In genomic region chr12:114450511-114451300, GRCh38 we compare ENCODE assay signal across 33 cellular contexts. TPM values are rescaled to one million over a fixed set of nuclear protein-coding genes. Genes with fewer than 3 reads are reported as not detected.
"Had no signal": no experiment of that assay in that cellular context is flagged by ENCODE, and none has a peak within 500 bp of the region (broad histone marks: within the 10 kb centered on the region; RNA-seq: fewer than 3 reads in every experiment).

No MANE protein-coding gene starts in this region.

- DNase-seq: activated CD4-positive, alpha-beta memory T cell treated with anti-CD3 and anti-CD28 coated beads for 36 hours; activated CD4-positive, alpha-beta T cell treated with anti-CD3 and anti-CD28 coated beads for 36 hours; activated CD4-positive, alpha-beta T cell treated with anti-CD3 and anti-CD28 coated beads, Interleukin-2, amount 10 ng/mL, durations not matched to agents 24 days and 14 days; activated CD4-positive, CD25-positive, alpha-beta regulatory T cell; activated CD4-positive, CD25-positive, alpha-beta regulatory T cell treated with anti-CD3 and anti-CD28 coated beads, Interleukin-2, amount 50 U/mL, for 72 hours; activated CD8-positive, alpha-beta memory T cell treated with anti-CD3 and anti-CD28 coated beads, Interleukin-2, amount 10 ng/mL, durations not matched to agents 7 days and 5 days; activated CD8-positive, alpha-beta memory T cell treated with anti-CD3 and anti-CD28 coated beads, Interleukin-2, amount 50 U/mL, for 4 hours; activated CD8-positive, alpha-beta T cell treated with anti-CD3 and anti-CD28 coated beads, Interleukin-2, amount 10 ng/mL, durations not matched to agents 7 days and 5 days; activated effector memory CD4-positive, alpha-beta T cell treated with anti-CD3 and anti-CD28 coated beads, Interleukin-2, amount 50 U/mL, for 16 hours; activated naive CD4-positive, alpha-beta T cell treated with anti-CD3 and anti-CD28 coated beads for 36 hours; activated naive CD8-positive, alpha-beta T cell treated with anti-CD3 and anti-CD28 coated beads for 36 hours; activated naive CD8-positive, alpha-beta T cell treated with anti-CD3 and anti-CD28 coated beads, Interleukin-2, amount 50 U/mL, for 24 hours; activated T-cell treated with anti-CD3 and anti-CD28 coated beads, Interleukin-2, amount 50 U/mL, for 1 hour; activated T-cell treated with anti-CD3 and anti-CD28 coated beads, Interleukin-2, amount 50 U/mL, for 48 hours; adrenal gland; amygdala; aorta; body of pancreas; central memory CD4-positive, alpha-beta T cell; cerebellar nuclear complex; colonic mucosa; effector CD8-positive, alpha-beta T cell; erythroblast; foreskin keratinocyte; gastrocnemius medialis; heart left ventricle; T-helper 2 cell had no signal

- H3K36me3 Mint-ChIP-seq: activated CD4-positive, alpha-beta memory T cell treated with anti-CD3 and anti-CD28 coated beads for 36 hours; activated CD8-positive, alpha-beta memory T cell treated with anti-CD3 and anti-CD28 coated beads, Interleukin-2, amount 10 ng/mL, durations not matched to agents 7 days and 5 days; activated naive CD4-positive, alpha-beta T cell treated with anti-CD3 and anti-CD28 coated beads, Interleukin-2, amount 50 U/mL, for 24 hours; activated naive CD8-positive, alpha-beta T cell treated with anti-CD3 and anti-CD28 coated beads for 36 hours had no signal

- H3K9me3 ChIP-seq: adrenal gland, body of pancreas, colonic mucosa, esophagus muscularis mucosa, gastrocnemius medialis, heart left ventricle had no signal

- H3K4me1 Mint-ChIP-seq: activated CD4-positive, alpha-beta T cell treated with anti-CD3 and anti-CD28 coated beads for 36 hours; activated CD4-positive, alpha-beta T cell treated with anti-CD3 and anti-CD28 coated beads, Interleukin-2, amount 10 ng/mL, durations not matched to agents 24 days and 14 days; activated CD8-positive, alpha-beta memory T cell treated with anti-CD3 and anti-CD28 coated beads, Interleukin-2, amount 10 ng/mL, durations not matched to agents 7 days and 5 days; activated naive CD4-positive, alpha-beta T cell treated with anti-CD3 and anti-CD28 coated beads, Interleukin-2, amount 50 U/mL, for 24 hours; activated naive CD8-positive, alpha-beta T cell treated with anti-CD3 and anti-CD28 coated beads for 36 hours; activated naive CD8-positive, alpha-beta T cell treated with anti-CD3 and anti-CD28 coated beads, Interleukin-2, amount 50 U/mL, for 24 hours had no signal

- H3K4me3 Mint-ChIP-seq: activated CD4-positive, alpha-beta memory T cell treated with anti-CD3 and anti-CD28 coated beads for 36 hours; activated CD4-positive, alpha-beta T cell treated with anti-CD3 and anti-CD28 coated beads for 36 hours; activated CD4-positive, alpha-beta T cell treated with anti-CD3 and anti-CD28 coated beads, Interleukin-2, amount 10 ng/mL, durations not matched to agents 24 days and 14 days; activated CD8-positive, alpha-beta memory T cell treated with anti-CD3 and anti-CD28 coated beads, Interleukin-2, amount 10 ng/mL, durations not matched to agents 7 days and 5 days; activated CD8-positive, alpha-beta T cell treated with anti-CD3 and anti-CD28 coated beads, Interleukin-2, amount 10 ng/mL, durations not matched to agents 7 days and 5 days; activated naive CD4-positive, alpha-beta T cell treated with anti-CD3 and anti-CD28 coated beads for 36 hours; activated naive CD4-positive, alpha-beta T cell treated with anti-CD3 and anti-CD28 coated beads, Interleukin-2, amount 50 U/mL, for 24 hours; activated naive CD8-positive, alpha-beta T cell treated with anti-CD3 and anti-CD28 coated beads for 36 hours; activated naive CD8-positive, alpha-beta T cell treated with anti-CD3 and anti-CD28 coated beads, Interleukin-2, amount 50 U/mL, for 24 hours; activated T-helper 1 cell treated with anti-CD3 and anti-CD28 coated beads, Interleukin-12 subunit alpha, Interleukin-12 subunit beta, Interleukin-2, Interleukin-4 antibody, amounts not matched to agents 30 ng/mL and 10 ng/mL and 1 ng/mL, durations not matched to agents 14 hours and 24 hours and 36 hours had no signal

- H3K9me3 Mint-ChIP-seq: activated CD4-positive, alpha-beta memory T cell treated with anti-CD3 and anti-CD28 coated beads for 36 hours; activated CD4-positive, alpha-beta T cell treated with anti-CD3 and anti-CD28 coated beads, Interleukin-2, amount 10 ng/mL, durations not matched to agents 24 days and 14 days; activated naive CD4-positive, alpha-beta T cell treated with anti-CD3 and anti-CD28 coated beads for 36 hours; activated naive CD4-positive, alpha-beta T cell treated with anti-CD3 and anti-CD28 coated beads, Interleukin-2, amount 50 U/mL, for 24 hours; activated naive CD8-positive, alpha-beta T cell treated with anti-CD3 and anti-CD28 coated beads for 36 hours; activated naive CD8-positive, alpha-beta T cell treated with anti-CD3 and anti-CD28 coated beads, Interleukin-2, amount 50 U/mL, for 24 hours; activated T-helper 1 cell treated with anti-CD3 and anti-CD28 coated beads, Interleukin-12 subunit alpha, Interleukin-12 subunit beta, Interleukin-2, Interleukin-4 antibody, amounts not matched to agents 30 ng/mL and 10 ng/mL and 1 ng/mL, durations not matched to agents 14 hours and 24 hours and 36 hours; activated T-helper 2 cell treated with anti-CD3 and anti-CD28 coated beads, Interferon-gamma antibody, Interleukin-2, Interleukin-4, amounts not matched to agents 10 μg/mL and 5 μg/mL and 100 μg/mL, durations not matched to agents 14 hours and 24 hours and 36 hours had no signal

- H3K27ac Mint-ChIP-seq: activated CD4-positive, alpha-beta memory T cell treated with anti-CD3 and anti-CD28 coated beads for 36 hours; activated CD4-positive, alpha-beta T cell treated with anti-CD3 and anti-CD28 coated beads for 36 hours; activated CD4-positive, alpha-beta T cell treated with anti-CD3 and anti-CD28 coated beads, Interleukin-2, amount 10 ng/mL, durations not matched to agents 24 days and 14 days; activated CD8-positive, alpha-beta memory T cell treated with anti-CD3 and anti-CD28 coated beads, Interleukin-2, amount 10 ng/mL, durations not matched to agents 7 days and 5 days; activated CD8-positive, alpha-beta T cell treated with anti-CD3 and anti-CD28 coated beads, Interleukin-2, amount 10 ng/mL, durations not matched to agents 7 days and 5 days; activated naive CD4-positive, alpha-beta T cell treated with anti-CD3 and anti-CD28 coated beads for 36 hours; activated naive CD4-positive, alpha-beta T cell treated with anti-CD3 and anti-CD28 coated beads, Interleukin-2, amount 50 U/mL, for 24 hours; activated naive CD8-positive, alpha-beta T cell treated with anti-CD3 and anti-CD28 coated beads for 36 hours; activated naive CD8-positive, alpha-beta T cell treated with anti-CD3 and anti-CD28 coated beads, Interleukin-2, amount 50 U/mL, for 24 hours; activated T-helper 1 cell treated with anti-CD3 and anti-CD28 coated beads, Interleukin-12 subunit alpha, Interleukin-12 subunit beta, Interleukin-2, Interleukin-4 antibody, amounts not matched to agents 30 ng/mL and 10 ng/mL and 1 ng/mL, durations not matched to agents 14 hours and 24 hours and 36 hours; activated T-helper 2 cell treated with anti-CD3 and anti-CD28 coated beads, Interferon-gamma antibody, Interleukin-2, Interleukin-4, amounts not matched to agents 10 μg/mL and 5 μg/mL and 100 μg/mL, durations not matched to agents 14 hours and 24 hours and 36 hours had no signal

- H3K4me1 ChIP-seq: adrenal gland, body of pancreas, colonic mucosa, foreskin keratinocyte, gastrocnemius medialis had no signal

- H3K27ac ChIP-seq: adrenal gland, body of pancreas, colonic mucosa, esophagus muscularis mucosa, foreskin keratinocyte, gastrocnemius medialis had no signal

- H3K4me3 ChIP-seq: adrenal gland, body of pancreas, colonic mucosa, esophagus muscularis mucosa, gastrocnemius medialis, heart left ventricle had no signal

- H3K36me3 ChIP-seq: adrenal gland, colonic mucosa, esophagus muscularis mucosa, gastrocnemius medialis, heart left ventricle had no signal

- ATAC-seq: activated CD4-positive, alpha-beta T cell treated with anti-CD3 and anti-CD28 coated beads for 36 hours; activated CD8-positive, alpha-beta memory T cell treated with anti-CD3 and anti-CD28 coated beads, Interleukin-2, amount 10 ng/mL, durations not matched to agents 7 days and 5 days; activated CD8-positive, alpha-beta T cell treated with anti-CD3 and anti-CD28 coated beads, Interleukin-2, amount 10 ng/mL, durations not matched to agents 7 days and 5 days; activated naive CD8-positive, alpha-beta T cell treated with anti-CD3 and anti-CD28 coated beads, Interleukin-2, amount 50 U/mL, for 24 hours; body of pancreas; foreskin keratinocyte; gastrocnemius medialis had no signal

RNA-seq across cellular contexts. Expression of gene TBX5, which starts 44.8 kb away (rescaled TPM):
- total RNA-seq: activated CD4-positive, alpha-beta memory T cell treated with anti-CD3 and anti-CD28 coated beads for 36 hours; activated CD4-positive, alpha-beta T cell treated with anti-CD3 and anti-CD28 coated beads for 36 hours; activated CD4-positive, alpha-beta T cell treated with anti-CD3 and anti-CD28 coated beads, Interleukin-2, amount 10 ng/mL, durations not matched to agents 24 days and 14 days; activated CD8-positive, alpha-beta memory T cell treated with anti-CD3 and anti-CD28 coated beads for 36 hours; activated CD8-positive, alpha-beta memory T cell treated with anti-CD3 and anti-CD28 coated beads, Interleukin-2, amount 10 ng/mL, durations not matched to agents 7 days and 5 days; activated CD8-positive, alpha-beta T cell treated with anti-CD3 and anti-CD28 coated beads, Interleukin-2, amount 10 ng/mL, durations not matched to agents 7 days and 5 days; activated naive CD4-positive, alpha-beta T cell treated with anti-CD3 and anti-CD28 coated beads for 36 hours; activated naive CD8-positive, alpha-beta T cell treated with anti-CD3 and anti-CD28 coated beads for 36 hours; activated T-helper 1 cell treated with anti-CD3 and anti-CD28 coated beads, Interleukin-12 subunit alpha, Interleukin-12 subunit beta, Interleukin-2, Interleukin-4 antibody, amounts not matched to agents 30 ng/mL and 10 ng/mL and 1 ng/mL, durations not matched to agents 14 hours and 24 hours and 36 hours; activated T-helper 2 cell treated with anti-CD3 and anti-CD28 coated beads, Interferon-gamma antibody, Interleukin-2, Interleukin-4, amounts not matched to agents 10 μg/mL and 5 μg/mL and 100 μg/mL, durations not matched to agents 14 hours and 24 hours and 36 hours; body of pancreas; colonic mucosa; dermis microvascular lymphatic vessel endothelial cell; foreskin keratinocyte; gastrocnemius medialis had no signal
- polyA plus RNA-seq: foreskin keratinocyte had no signal
